1 cellular context compared by ENCODE assay signal in the genomic region with DNA sequence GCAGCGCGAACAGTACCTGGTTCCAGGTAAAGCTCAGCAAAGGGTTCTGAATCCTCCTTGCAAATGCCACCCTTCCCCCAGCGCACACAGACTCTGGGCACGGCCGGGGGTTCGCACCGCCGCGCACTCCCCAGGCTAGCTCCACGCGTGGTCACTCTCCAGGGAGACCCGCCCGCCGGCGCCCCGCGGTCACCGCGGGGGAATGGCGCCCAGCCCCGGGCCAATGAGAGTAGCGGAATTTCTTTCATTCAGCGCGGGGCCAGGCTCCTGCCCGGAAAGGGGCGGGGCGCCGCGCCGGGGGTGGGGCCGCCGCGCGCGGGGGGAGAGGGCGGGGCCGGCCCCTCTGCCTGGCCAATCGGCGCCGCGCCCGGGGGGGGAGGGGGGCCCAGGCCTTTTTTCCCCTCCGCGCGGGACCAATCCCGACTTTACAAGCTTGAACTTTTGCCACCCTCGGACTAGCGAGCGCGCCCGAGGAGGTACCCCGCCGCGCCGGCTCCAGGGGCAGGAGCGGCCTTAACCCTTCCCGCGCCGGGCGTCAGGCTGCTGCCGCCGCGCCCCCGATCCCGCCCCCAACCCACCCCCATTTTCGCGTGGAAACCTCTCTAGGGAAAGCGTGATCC.
TF ChIP-seq lines count a peak whose summit lies in the region.

No MANE protein-coding gene starts in this region.

TF ChIP-seq in HCT116, 20 proteins besides CTCF, POLR2A, EP300 and RAD21:
- TF ChIP-seq, protein P1, sequence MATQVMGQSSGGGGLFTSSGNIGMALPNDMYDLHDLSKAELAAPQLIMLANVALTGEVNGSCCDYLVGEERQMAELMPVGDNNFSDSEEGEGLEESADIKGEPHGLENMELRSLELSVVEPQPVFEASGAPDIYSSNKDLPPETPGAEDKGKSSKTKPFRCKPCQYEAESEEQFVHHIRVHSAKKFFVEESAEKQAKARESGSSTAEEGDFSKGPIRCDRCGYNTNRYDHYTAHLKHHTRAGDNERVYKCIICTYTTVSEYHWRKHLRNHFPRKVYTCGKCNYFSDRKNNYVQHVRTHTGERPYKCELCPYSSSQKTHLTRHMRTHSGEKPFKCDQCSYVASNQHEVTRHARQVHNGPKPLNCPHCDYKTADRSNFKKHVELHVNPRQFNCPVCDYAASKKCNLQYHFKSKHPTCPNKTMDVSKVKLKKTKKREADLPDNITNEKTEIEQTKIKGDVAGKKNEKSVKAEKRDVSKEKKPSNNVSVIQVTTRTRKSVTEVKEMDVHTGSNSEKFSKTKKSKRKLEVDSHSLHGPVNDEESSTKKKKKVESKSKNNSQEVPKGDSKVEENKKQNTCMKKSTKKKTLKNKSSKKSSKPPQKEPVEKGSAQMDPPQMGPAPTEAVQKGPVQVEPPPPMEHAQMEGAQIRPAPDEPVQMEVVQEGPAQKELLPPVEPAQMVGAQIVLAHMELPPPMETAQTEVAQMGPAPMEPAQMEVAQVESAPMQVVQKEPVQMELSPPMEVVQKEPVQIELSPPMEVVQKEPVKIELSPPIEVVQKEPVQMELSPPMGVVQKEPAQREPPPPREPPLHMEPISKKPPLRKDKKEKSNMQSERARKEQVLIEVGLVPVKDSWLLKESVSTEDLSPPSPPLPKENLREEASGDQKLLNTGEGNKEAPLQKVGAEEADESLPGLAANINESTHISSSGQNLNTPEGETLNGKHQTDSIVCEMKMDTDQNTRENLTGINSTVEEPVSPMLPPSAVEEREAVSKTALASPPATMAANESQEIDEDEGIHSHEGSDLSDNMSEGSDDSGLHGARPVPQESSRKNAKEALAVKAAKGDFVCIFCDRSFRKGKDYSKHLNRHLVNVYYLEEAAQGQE (IDR thresholded peaks at IDR 0.05; ENCODE audit: low read depth): no peak
- TF ChIP-seq ZFX (IDR thresholded peaks at IDR 0.05) (no peak), TCF7L2 (IDR thresholded peaks at IDR 0.05; ENCODE audit: borderline replicate concordance, extremely low read depth, insufficient read depth, insufficient read length) (peak; percentile 89), SIN3A (IDR thresholded peaks at IDR 0.05; ENCODE audit: low read depth) (no peak), JUND (IDR thresholded peaks at IDR 0.05) (no peak), YY1 (IDR thresholded peaks at IDR 0.05; ENCODE audit: extremely low read depth, insufficient replicate concordance, low read depth, low read length) (peak; percentile 48), POLR2AphosphoS5 (IDR thresholded peaks at IDR 0.05; ENCODE audit: low read depth, low read length) (peak; percentile 52), EZH2 (IDR thresholded peaks at IDR 0.05) (no peak), CEBPB (IDR thresholded peaks at IDR 0.05; ENCODE audit: low read depth) (no peak), CBX3 (IDR thresholded peaks at IDR 0.05; ENCODE audit: low read depth) (no peak), SRF (IDR thresholded peaks at IDR 0.05; ENCODE audit: low read depth) (no peak), ZNF274 (IDR thresholded peaks at IDR 0.05; ENCODE audit: low read depth, low read length) (no peak), EZH2phosphoT487 (IDR thresholded peaks at IDR 0.05; ENCODE audit: borderline replicate concordance) (no peak), ELF1 (IDR thresholded peaks at IDR 0.05; ENCODE audit: borderline replicate concordance, low read depth) (no peak), SP1 (IDR thresholded peaks at IDR 0.05; ENCODE audit: low read depth) (no peak), FOSL1 (IDR thresholded peaks at IDR 0.05; ENCODE audit: low read depth) (no peak), EGR1 (IDR thresholded peaks at IDR 0.05; ENCODE audit: low read depth) (no peak)
- TF ChIP-seq, protein P2, sequence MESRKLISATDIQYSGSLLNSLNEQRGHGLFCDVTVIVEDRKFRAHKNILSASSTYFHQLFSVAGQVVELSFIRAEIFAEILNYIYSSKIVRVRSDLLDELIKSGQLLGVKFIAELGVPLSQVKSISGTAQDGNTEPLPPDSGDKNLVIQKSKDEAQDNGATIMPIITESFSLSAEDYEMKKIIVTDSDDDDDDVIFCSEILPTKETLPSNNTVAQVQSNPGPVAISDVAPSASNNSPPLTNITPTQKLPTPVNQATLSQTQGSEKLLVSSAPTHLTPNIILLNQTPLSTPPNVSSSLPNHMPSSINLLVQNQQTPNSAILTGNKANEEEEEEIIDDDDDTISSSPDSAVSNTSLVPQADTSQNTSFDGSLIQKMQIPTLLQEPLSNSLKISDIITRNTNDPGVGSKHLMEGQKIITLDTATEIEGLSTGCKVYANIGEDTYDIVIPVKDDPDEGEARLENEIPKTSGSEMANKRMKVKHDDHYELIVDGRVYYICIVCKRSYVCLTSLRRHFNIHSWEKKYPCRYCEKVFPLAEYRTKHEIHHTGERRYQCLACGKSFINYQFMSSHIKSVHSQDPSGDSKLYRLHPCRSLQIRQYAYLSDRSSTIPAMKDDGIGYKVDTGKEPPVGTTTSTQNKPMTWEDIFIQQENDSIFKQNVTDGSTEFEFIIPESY (IDR thresholded peaks at IDR 0.05; ENCODE audit: extremely low read depth, insufficient replicate concordance, low read length): no peak
- TF ChIP-seq, protein P3, sequence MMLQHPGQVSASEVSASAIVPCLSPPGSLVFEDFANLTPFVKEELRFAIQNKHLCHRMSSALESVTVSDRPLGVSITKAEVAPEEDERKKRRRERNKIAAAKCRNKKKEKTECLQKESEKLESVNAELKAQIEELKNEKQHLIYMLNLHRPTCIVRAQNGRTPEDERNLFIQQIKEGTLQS (IDR thresholded peaks at IDR 0.05): no peak
- TF ChIP-seq, protein P4, sequence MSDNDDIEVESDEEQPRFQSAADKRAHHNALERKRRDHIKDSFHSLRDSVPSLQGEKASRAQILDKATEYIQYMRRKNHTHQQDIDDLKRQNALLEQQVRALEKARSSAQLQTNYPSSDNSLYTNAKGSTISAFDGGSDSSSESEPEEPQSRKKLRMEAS (IDR thresholded peaks at IDR 0.05): no peak
TF ChIP-seq in HCT116: peak in this region for 3.
